ENCODE assay signal across 23 cellular contexts in the genomic region with DNA sequence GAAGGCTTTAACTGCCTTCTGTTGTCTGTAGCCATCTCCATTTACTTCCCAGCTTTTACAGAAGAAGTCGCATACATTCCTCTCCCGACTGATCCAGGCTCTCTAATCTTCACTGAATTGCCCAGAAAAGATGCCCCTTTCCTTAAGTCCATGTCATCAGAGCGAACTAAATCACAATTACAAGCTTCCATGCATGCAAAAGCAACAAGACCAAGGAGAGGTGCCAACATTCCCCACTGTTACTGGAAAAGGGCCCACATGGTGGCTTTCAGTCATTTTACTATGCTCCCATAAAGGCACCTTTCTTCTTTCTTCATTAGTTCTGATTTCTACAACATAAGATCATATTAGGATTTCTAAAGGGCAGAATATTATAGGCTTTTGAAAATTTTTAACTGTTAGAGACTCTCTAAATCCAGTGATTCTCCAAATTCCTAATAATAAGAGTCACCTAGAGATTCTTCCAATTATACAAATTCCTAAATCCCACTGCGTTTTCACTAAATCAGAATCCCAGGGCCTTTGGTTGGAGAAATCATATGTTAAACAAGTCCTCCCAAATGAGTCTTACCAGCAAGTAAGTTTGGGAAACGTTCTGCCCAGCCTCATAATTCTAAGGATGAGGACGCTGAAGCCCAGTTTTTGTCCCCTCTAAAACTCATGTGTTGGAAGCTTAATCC. TPM values are rescaled to one million over a fixed set of nuclear protein-coding genes. Genes with fewer than 3 reads are reported as not detected.
DNase-seq lines count a peak whose midpoint lies in the region; ATAC-seq lines count a peak whose summit lies in the region.
"Had no signal": no experiment of that assay in that cellular context is flagged by ENCODE, and none has a peak within 500 bp of the region (broad histone marks: within the 10 kb centered on the region; RNA-seq: fewer than 3 reads in every experiment).

No MANE protein-coding gene starts in this region.

- ATAC-seq in sciatic nerve (no peak), HG03469 (IDR thresholded peaks at IDR 0.05; ENCODE audit: unreplicated experiment) (no peak)
- ATAC-seq: CD8-positive, alpha-beta T cell; HepG2; K562 had no signal

- intact Hi-C loops in cardiac septum (cut with DNase I) = no loop called here
- intact Hi-C loops in sciatic nerve (cut with DNase I) = no loop called here

- peak; percentile 21 for DNase-seq in AG08395 (ENCODE audit: low spot score)
- DNase-seq in EH (ENCODE audit: low read depth) = peak; percentile 73
- peak; percentile 23 for DNase-seq in HS-27A (ENCODE audit: low read depth)
- DNase-seq in cerebellar cortex (ENCODE audit: low spot score) = peak; percentile 27
- no peak for DNase-seq in cardiac septum (ENCODE audit: low spot score)
- DNase-seq in sciatic nerve (ENCODE audit: low spot score) = no peak
- no peak for DNase-seq in stimulated activated CD8-positive, alpha-beta memory T cell treated with anti-CD3 and anti-CD28 coated beads, Interleukin-4, amount 100 ng/mL, for 48 hours
- DNase-seq: CD8-positive, alpha-beta T cell; DMS79 treated with DMSO at 0.1 percent for 48 hours; GOT3; Kasumi-1; MV-4-11; NCI-H1105 treated with DMSO at 0.1 percent for 48 hours; NCI-H2029; NCI-H446 treated with DMSO at 0.1 percent for 48 hours; NCI-H526; NCI-H82; Peyer's patch; SHP77 treated with DMSO at 0.1 percent for 48 hours; T-helper 1 cell had no signal

RNA-seq across cellular contexts. Expression of a gene that starts 17.0 kb away (rescaled TPM):
- total RNA-seq in cardiac septum = 73.8 TPM
- total RNA-seq in sciatic nerve = 78.4 TPM

Comparison
In these comparisons a context has a peak if more than half of its experiments do, and no peak if none do; other contexts are left out.
1. DNase-seq: peak in AG08395 (single experiment), EH (single experiment), HS-27A (single experiment) and cerebellar cortex (single experiment); none in cardiac septum (single experiment), sciatic nerve (single experiment) and stimulated activated CD8-positive, alpha-beta memory T cell treated with anti-CD3 and anti-CD28 coated beads, Interleukin-4, amount 100 ng/mL, for 48 hours (single experiment).